8 cellular contexts compared by ENCODE assay signal in genomic region chr1:12617901-12618660, GRCh38. TPM values are rescaled to one million over a fixed set of nuclear protein-coding genes. Genes with fewer than 3 reads are reported as not detected.
DNase-seq lines count a peak whose midpoint lies in the region; ATAC-seq, FAIRE-seq and TF ChIP-seq lines count a peak whose summit lies in the region.

Gene DHRS3 (minus strand): TSS chr1:12618210. CDS start chr1:12617348, 862 bp downstream.

- no peaks in the 10 kb centered on the region for H4K20me1 ChIP-seq in KMS-11 (ENCODE audit: insufficient read depth)

- H3K9ac ChIP-seq in KMS-11, result no peak within 1 kb of the TSS

- H3K9me3 ChIP-seq in adrenal gland (replicated peaks in 1 of 3), result no peaks in the 10 kb centered on the region
- H3K9me3 ChIP-seq in pancreas, result no peaks in the 10 kb centered on the region

- H3K4me2 ChIP-seq in KMS-11, result peak within 1 kb of the TSS; percentile 38; the same call in 1 of the 2 replicates

- intact Hi-C loops in adrenal gland (cut with DNase I) (loop anchor here (10.0 kb wide), 2 partner anchors 73 to 303 kb away; no protein-coding TSS in a partner anchor), cardiac septum (cut with DNase I) (loop anchor here (1.0 to 5.0 kb wide), 5 partner anchors 22 to 281 kb away; no protein-coding TSS in a partner anchor), pancreas (cut with DNase I) (loop anchor here in 1 of 3 donors (10.0 kb wide), 2 partner anchors 143 to 213 kb away; no protein-coding TSS in a partner anchor)

- FAIRE-seq in pancreas (lab: Jason Lieb, UNC) (no peak), urothelium cell line (lab: Jason Lieb, UNC) (no peak)

- H3K4me1 ChIP-seq in KMS-11 (ENCODE audit: low read depth, poor library complexity, severe bottlenecking) (peaks cover 18% of the 10 kb centered on the region), adrenal gland (replicated peaks in 1 of 2) (peaks cover 17 to 58% of the 10 kb centered on the region in 2 donors), pancreas (peaks cover 14 to 31% (median 19%) of the 10 kb centered on the region in 3 donors)

- ATAC-seq in pancreas (peak; percentile 58 to 69 (median 66)), HG02571 (IDR thresholded peaks at IDR 0.05; ENCODE audit: unreplicated experiment) (no peak)

- H3K4me3 ChIP-seq in KMS-11 (IDR thresholded peaks at IDR 0.05; ENCODE audit: insufficient read depth, low read depth, low read length) (no peak within 1 kb of the TSS), adrenal gland (peak within 1 kb of the TSS; percentile 24 to 67 (median 54)), pancreas (peak within 1 kb of the TSS; percentile 79 to 92 (median 84))

- H3K36me3 ChIP-seq in KMS-11 (ENCODE audit: insufficient read depth) (no peaks in the 10 kb centered on the region), adrenal gland (replicated peaks in 1 of 2) (no peaks in the 10 kb centered on the region), pancreas (no peaks in the 10 kb centered on the region)

- 0 to 1% (median 1%) methylated on average over 42 to 69 of the region's 69 CpGs for WGBS in adrenal gland, 4 donors
- 0 to 1% methylated on average over 67 to 69 of the region's 69 CpGs for WGBS in pancreas, 2 donors

- no peaks in the 10 kb centered on the region for H3K79me2 ChIP-seq in KMS-11 (ENCODE audit: insufficient read depth, low read depth)

- no peak within 1 kb of the TSS for H3K27ac ChIP-seq in KMS-11
- peak within 1 kb of the TSS; percentile 67 to 94 (median 79) for H3K27ac ChIP-seq in adrenal gland
- H3K27ac ChIP-seq in pancreas, result peak within 1 kb of the TSS; percentile 93 to 98 (median 95)

- peak within 1 kb of the TSS; percentile 54; the same call in 1 of the 2 replicates for H2AFZ ChIP-seq in KMS-11 (ENCODE audit: low read depth)

- DNase-seq in G401 (ENCODE audit: low spot score), result peak; percentile 34
- DNase-seq in T follicular helper cell (ENCODE audit: low read depth), result peak; percentile 56
- peak; percentile 71 to 81 (median 76) for DNase-seq in adrenal gland
- peak; percentile 86 for DNase-seq in cardiac septum (ENCODE audit: low spot score)
- peak; percentile 80 to 92 (median 84) for DNase-seq in pancreas
- DNase-seq in urothelium cell line (ENCODE audit: low spot score), result peak; percentile 82

- peak in 1 of 2 donors; percentile 36 for TF ChIP-seq POLR2A in adrenal gland (IDR thresholded peaks at IDR 0.05)

- in situ Hi-C loops in G401 (cut with HindIII; ENCODE audit: low sequenced_read_pairs), result no loop called here

- peaks cover 17% of the 10 kb centered on the region for H3K27me3 ChIP-seq in KMS-11 (ENCODE audit: insufficient read depth, low read depth)
- no peaks in the 10 kb centered on the region for H3K27me3 ChIP-seq in adrenal gland
- H3K27me3 ChIP-seq in pancreas, result no peaks in the 10 kb centered on the region

- TF ChIP-seq CTCF in KMS-11 (conservative IDR thresholded peaks at IDR 0.05; ENCODE audit: low read depth, low read length), result no peak
- no peak for TF ChIP-seq CTCF in adrenal gland (IDR thresholded peaks at IDR 0.05)
- TF ChIP-seq CTCF in pancreas (IDR thresholded peaks at IDR 0.05), result no peak

RNA-seq across cellular contexts. Expression of gene DHRS3, which starts in this region (rescaled TPM):
- total RNA-seq in G401 (2014; rRNA removed; shearing (Covaris generic)), result 9.1 and 13.5 TPM in 2 replicates
- 10 to 100 TPM; 15.3 to 72.4 (median 41.3) TPM for total RNA-seq in adrenal gland
- polyA plus RNA-seq in adrenal gland, result 10 to 100 TPM in 2 of 3 donors, 1 to 10 TPM in 1; 7.7 to 44.2 (median 44.2) TPM
- total RNA-seq in cardiac septum, result 41.8 TPM
- 10 to 100 TPM; 51.3 to 98.6 (median 71.0) TPM for total RNA-seq in pancreas
- polyA plus RNA-seq in pancreas, result 10 to 100 TPM; 47.7 to 48.2 TPM

Comparison
In these comparisons a context has a peak if more than half of its experiments do, and no peak if none do; other contexts are left out.
1. DNase-seq: peak in every context shown above with its lines; median percentile 86 in cardiac septum; 84 in pancreas; 82 in urothelium cell line; 76 in adrenal gland; 56 in T follicular helper cell; 34 in G401.